Comparison of ENCODE assay signal across 8 cellular contexts in genomic region chr4:25312496-25313193, GRCh38. TPM values are rescaled to one million over a fixed set of nuclear protein-coding genes. Genes with fewer than 3 reads are reported as not detected.
DNase-seq lines count a peak whose midpoint lies in the region; ATAC-seq and TF ChIP-seq lines count a peak whose summit lies in the region.

Gene ZCCHC4, plus strand, starts transcription at chr4:25312774. Its CDS starts 36 bp downstream, at chr4:25312810.

- 1% methylated on average over 12 to 39 of the region's 40 CpGs for WGBS in tibial nerve, 2 donors

- peaks cover 5 to 8% of the 10 kb centered on the region in 2 donors for H3K36me3 Mint-ChIP-seq in activated naive CD4-positive, alpha-beta T cell treated with anti-CD3 and anti-CD28 coated beads, Interleukin-2, amount 50 U/mL, for 72 hours

- peak; percentile 53 to 90 for TF ChIP-seq EP300 in tibial nerve (IDR thresholded peaks at IDR 0.05)

- DNase-seq in GM12864 (ENCODE audit: low read depth) (peak; percentile 72), NCI-H1092 treated with DMSO at 0.1 percent for 48 hours (lab: John Stamatoyannopoulos, UW) (peak; percentile 84), SKM-1 (lab: John Stamatoyannopoulos, UW; ENCODE audit: unreplicated experiment) (peak; percentile 58), Right ventricle myocardium inferior (ENCODE audit: missing footprints) (peak; percentile 94), tibial nerve (ENCODE audit: low spot score in 2 of 2) (peak; percentile 78 to 89)
- DNase-seq in activated naive CD4-positive, alpha-beta T cell treated with anti-CD3 and anti-CD28 coated beads, Interleukin-2, amount 50 U/mL, for 72 hours (ENCODE audit: low spot score in 2 of 2) = peak; percentile 89 to 91

- H3K27ac ChIP-seq in parathyroid adenoma (peak within 1 kb of the TSS; percentile 55), tibial nerve (peak within 1 kb of the TSS in 3 of 4 donors; percentile 77 to 80 (median 77))

- peak within 1 kb of the TSS; percentile 85 for H2AFZ ChIP-seq in parathyroid adenoma

- H3K4me2 ChIP-seq in parathyroid adenoma (ENCODE audit: low read length) = peak within 1 kb of the TSS; percentile 79

- peak; percentile 80 for ATAC-seq in HG02623 (IDR thresholded peaks at IDR 0.05; ENCODE audit: unreplicated experiment)
- peak; percentile 96 to 99 for ATAC-seq in activated naive CD4-positive, alpha-beta T cell treated with anti-CD3 and anti-CD28 coated beads, Interleukin-2, amount 50 U/mL, for 72 hours
- peak; percentile 98 for ATAC-seq in Right ventricle myocardium inferior

- intact Hi-C loops in Right ventricle myocardium inferior (cut with DNase I) = loop anchor here (2.0 to 5.0 kb wide), 2 partner anchors 80 to 152 kb away; partner anchors contain the start of genes PI4K2B and SEPSECS

- no peaks in the 10 kb centered on the region for H3K36me3 ChIP-seq in parathyroid adenoma (ENCODE audit: control insufficient read depth, insufficient read depth, low read length)
- H3K36me3 ChIP-seq in tibial nerve = peaks cover 0 to 11% (median 0%) of the 10 kb centered on the region in 3 donors

- TF ChIP-seq POLR2A in tibial nerve (IDR thresholded peaks at IDR 0.05) = no peak

- H3K27me3 ChIP-seq in parathyroid adenoma (ENCODE audit: control insufficient read depth, insufficient read depth, low read length) (no peaks in the 10 kb centered on the region), tibial nerve (no peaks in the 10 kb centered on the region)

- no peak within 1 kb of the TSS for H3K9ac ChIP-seq in parathyroid adenoma

- no peaks in the 10 kb centered on the region for H3K79me2 ChIP-seq in parathyroid adenoma

- H3K9me3 Mint-ChIP-seq in activated naive CD4-positive, alpha-beta T cell treated with anti-CD3 and anti-CD28 coated beads, Interleukin-2, amount 50 U/mL, for 72 hours = no peaks in the 10 kb centered on the region

- peak; percentile 97 for TF ChIP-seq CTCF in GM12864 (IDR thresholded peaks at IDR 0.05; ENCODE audit: low read depth, low read length, missing control alignments)
- peak; percentile 96 for TF ChIP-seq CTCF in parathyroid adenoma (IDR thresholded peaks at IDR 0.05)
- peak; percentile 93 to 99 (median 97) for TF ChIP-seq CTCF in tibial nerve (IDR thresholded peaks at IDR 0.05)

- H3K9me3 ChIP-seq in parathyroid adenoma (ENCODE audit: control insufficient read depth, low read length) (no peaks in the 10 kb centered on the region), tibial nerve (no peaks in the 10 kb centered on the region)

- H3K4me3 ChIP-seq in GM12864 (ENCODE audit: low read depth, low read length) (peak within 1 kb of the TSS; percentile 78), parathyroid adenoma (ENCODE audit: low read depth, low read length) (peak within 1 kb of the TSS; percentile 74), tibial nerve (peak within 1 kb of the TSS; percentile 44 to 79 (median 74))

- H3K4me1 ChIP-seq in parathyroid adenoma (no peaks in the 10 kb centered on the region), tibial nerve (peaks cover 0 to 27% (median 12%) of the 10 kb centered on the region in 4 donors)

- peak within 1 kb of the TSS; percentile 88 to 98 for H3K27ac Mint-ChIP-seq in activated naive CD4-positive, alpha-beta T cell treated with anti-CD3 and anti-CD28 coated beads, Interleukin-2, amount 50 U/mL, for 72 hours

RNA-seq across cellular contexts. Expression of gene ZCCHC4, which starts in this region (rescaled TPM):
- 10 to 100 TPM; 15.2 to 15.3 TPM for total RNA-seq in activated naive CD4-positive, alpha-beta T cell treated with anti-CD3 and anti-CD28 coated beads, Interleukin-2, amount 50 U/mL, for 72 hours
- total RNA-seq in Right ventricle myocardium inferior (9.3 TPM), tibial nerve (10 to 100 TPM; 20.1 to 26.0 (median 21.6) TPM)

Comparison
In these comparisons a context has a peak if more than half of its experiments do, and no peak if none do; other contexts are left out.
1. Peak in every context shown above with its lines: DNase-seq, ATAC-seq, H3K4me3 ChIP-seq and H3K27ac ChIP-seq.